Comparison of ENCODE assay signal across 24 cellular contexts in genomic region chr5:142746532-142746931, GRCh38. TPM values are rescaled to one million over a fixed set of nuclear protein-coding genes. Genes with fewer than 3 reads are reported as not detected.
A peak's percentile ranks its signal among the peaks of the same experiment; 100 is the strongest.
DNase-seq lines count a peak whose midpoint lies in the region; ATAC-seq and TF ChIP-seq lines count a peak whose summit lies in the region.
"Had no signal": no experiment of that assay in that cellular context is flagged by ENCODE, and none has a peak within 500 bp of the region (broad histone marks: within the 10 kb centered on the region; RNA-seq: fewer than 3 reads in every experiment).

No MANE protein-coding gene starts in this region.

- H3K36me3 ChIP-seq in heart right ventricle (no peaks in the 10 kb centered on the region), IMR-90 (ENCODE audit: control insufficient read depth, insufficient read depth, low read length) (no peaks in the 10 kb centered on the region), adipocyte (ENCODE audit: control insufficient read depth, insufficient read depth, low read length, severe bottlenecking) (no peaks in the 10 kb centered on the region), mesendoderm (ENCODE audit: control insufficient read depth, insufficient read depth, low read length) (no peaks in the 10 kb centered on the region)
- H3K36me3 ChIP-seq: BLaER1, MG63 had no signal

- BruUV-seq in IMR-90 (replicated peaks; lab: Mats Ljungman, UMichigan), result no TSS peak

- H3K27me3 ChIP-seq in heart right ventricle, result no peaks in the 10 kb centered on the region
- peaks cover 2% of the 10 kb centered on the region; the same call in 1 of the 2 replicates for H3K27me3 ChIP-seq in IMR-90 (ENCODE audit: control insufficient read depth, insufficient read depth, low read length)
- H3K27me3 ChIP-seq in adipocyte (replicated peaks; ENCODE audit: control insufficient read depth, insufficient read depth, low read length), result no peaks in the 10 kb centered on the region
- peaks cover 1% of the 10 kb centered on the region for H3K27me3 ChIP-seq in mesendoderm (ENCODE audit: insufficient read depth, low read length, poor library complexity)
- H3K27me3 ChIP-seq: BLaER1, MG63 had no signal

- H4K20me1 ChIP-seq in IMR-90 (ENCODE audit: insufficient read depth, low read length), result no peaks in the 10 kb centered on the region
- H4K20me1 ChIP-seq: BLaER1 had no signal

- no peak overlapping the region for H4K91ac ChIP-seq in IMR-90 (ENCODE audit: insufficient read depth, low read depth, low read length)

- H3K9me3 ChIP-seq in heart right ventricle, result no peaks in the 10 kb centered on the region
- no peaks in the 10 kb centered on the region for H3K9me3 ChIP-seq in IMR-90 (ENCODE audit: control insufficient read depth, insufficient read depth, low read length)
- H3K9me3 ChIP-seq in adipocyte (ENCODE audit: control insufficient read depth, low read length), result no peaks in the 10 kb centered on the region
- H3K9me3 ChIP-seq: BLaER1, MG63 had no signal

- H3K27ac ChIP-seq in heart right ventricle, result peak overlapping the region in 8 of 10 donors; percentile 17 to 93 (median 36)
- no peak overlapping the region for H3K27ac ChIP-seq in IMR-90 (ENCODE audit: insufficient read depth, low read length)
- H3K27ac ChIP-seq in mesendoderm (ENCODE audit: low read depth, low read length), result no peak overlapping the region
- H3K27ac ChIP-seq: BLaER1, SK-N-MC had no signal

- dilution Hi-C loops in IMR-90 (cut with HindIII; ENCODE audit: low sequenced_read_pairs, unreplicated experiment), result no loop called here

- peaks cover 0 to 3% of the 10 kb centered on the region in 2 donors for H3K27me3 Mint-ChIP-seq in stimulated activated naive B cell treated with anti-CD40 and anti-IgM and Interleukin-4, amounts not matched to agents 10 μg/mL and 1 μg/mL and 100 μg/mL, for 72 hours

- H3K27ac Mint-ChIP-seq in stimulated activated naive B cell treated with anti-CD40 and anti-IgM and Interleukin-4, amounts not matched to agents 10 μg/mL and 1 μg/mL and 100 μg/mL, for 72 hours, result no peak overlapping the region
- H3K27ac Mint-ChIP-seq: CD4-positive, alpha-beta T cell had no signal

- H3K79me1 ChIP-seq in IMR-90 (ENCODE audit: low read depth in 1 of 2, low read length in 2 of 2) (no peaks in the 10 kb centered on the region), mesendoderm (ENCODE audit: low read length) (no peaks in the 10 kb centered on the region)

- H3K18ac ChIP-seq in IMR-90 (ENCODE audit: low read depth, low read length) (no peak overlapping the region), mesendoderm (ENCODE audit: low read length) (no peak overlapping the region)

- H3K9ac ChIP-seq in IMR-90 (ENCODE audit: low read depth, low read length) (no peak overlapping the region), adipocyte (ENCODE audit: low read length) (peak overlapping the region; percentile 17), mesendoderm (ENCODE audit: low read length) (no peak overlapping the region)
- H3K9ac ChIP-seq: BLaER1 had no signal

- intact Hi-C loops in heart right ventricle (cut with DNase I), result loop anchor here in 3 of 10 donors (2.0 to 10.0 kb wide), 2 partner anchors 128 to 134 kb away; no protein-coding TSS in a partner anchor
- intact Hi-C loops in left cardiac atrium (cut with DNase I), result no loop called here
- intact Hi-C loops in IMR-90 (cut with micrococcal nuclease), result no loop called here

- ATAC-seq in heart right ventricle, result no peak
- ATAC-seq in left cardiac atrium, result no peak
- no peak for ATAC-seq in IMR-90 (ENCODE audit: low read depth)
- peak; percentile 56 for ATAC-seq in left lobe of liver
- ATAC-seq in GM21360 (IDR thresholded peaks at IDR 0.05; ENCODE audit: unreplicated experiment), result no peak
- ATAC-seq in stimulated activated naive B cell treated with anti-CD40 and anti-IgM and Interleukin-4, amounts not matched to agents 10 μg/mL and 1 μg/mL and 100 μg/mL, for 72 hours (replicated peaks), result no peak

- H3K9me1 ChIP-seq in IMR-90 (ENCODE audit: insufficient read depth, low read length), result no peaks in the 10 kb centered on the region

- H2AK5ac ChIP-seq in IMR-90 (ENCODE audit: low read depth, low read length) (no peak overlapping the region), mesendoderm (ENCODE audit: low read length) (no peak overlapping the region)

- H4K8ac ChIP-seq in IMR-90 (ENCODE audit: low read depth in 2 of 2, low read length in 2 of 2) (no peak overlapping the region), mesendoderm (ENCODE audit: low read depth, low read length) (no peak overlapping the region)

- H3K36me3 Mint-ChIP-seq in stimulated activated naive B cell treated with anti-CD40 and anti-IgM and Interleukin-4, amounts not matched to agents 10 μg/mL and 1 μg/mL and 100 μg/mL, for 72 hours, result no peaks in the 10 kb centered on the region

- no peak overlapping the region for H2AK9ac ChIP-seq in IMR-90 (replicated peaks; ENCODE audit: low read depth, low read length, poor library complexity)

- no peak overlapping the region for H3K56ac ChIP-seq in IMR-90 (ENCODE audit: extremely low read depth, insufficient read depth, low read length)
- no peak overlapping the region for H3K56ac ChIP-seq in mesendoderm (ENCODE audit: low read length)

- H2BK20ac ChIP-seq in IMR-90 (ENCODE audit: low read depth, low read length), result no peak overlapping the region

- H3K9me3 Mint-ChIP-seq in stimulated activated naive B cell treated with anti-CD40 and anti-IgM and Interleukin-4, amounts not matched to agents 10 μg/mL and 1 μg/mL and 100 μg/mL, for 72 hours, result no peaks in the 10 kb centered on the region
- H3K9me3 Mint-ChIP-seq: CD4-positive, alpha-beta T cell had no signal

- H3K4me3 ChIP-seq in heart right ventricle (no peak overlapping the region), IMR-90 (ENCODE audit: insufficient read depth, low read depth, low read length) (no peak overlapping the region), adipocyte (ENCODE audit: low read length) (no peak overlapping the region), mesendoderm (ENCODE audit: low read length) (no peak overlapping the region)
- H3K4me3 ChIP-seq: BLaER1, MG63, SK-N-MC had no signal

- no peak for TF ChIP-seq RAD21 in IMR-90 (IDR thresholded peaks at IDR 0.05; ENCODE audit: low read length)

- DNase-seq in heart right ventricle (no peak), left cardiac atrium (no peak), IMR-90 (no peak), adipocyte (ENCODE audit: low read depth) (no peak), left lobe of liver (ENCODE audit: low spot score) (peak; percentile 16), mesendoderm (no peak)
- DNase-seq in stimulated activated naive B cell treated with anti-CD40 and anti-IgM and Interleukin-4, amounts not matched to agents 10 μg/mL and 1 μg/mL and 100 μg/mL, for 72 hours, result no peak
- DNase-seq: CD4-positive, alpha-beta T cell; DMS53; H7; KG1; MG63; NCI-H1105 treated with DMSO at 0.1 percent for 48 hours; NCI-H146; NCI-H2029; NCI-H446; NCI-H524 treated with DMSO at 0.1 percent for 48 hours; NCI-H774; RPMI8226; SHP77 treated with DMSO at 0.1 percent for 48 hours had no signal

- no peak for TF ChIP-seq POLR2A in IMR-90 (IDR thresholded peaks at IDR 0.05; ENCODE audit: low read depth, low read length)

- POLR2A ChIA-PET in IMR-90 (lab: Charles Lee; ENCODE audit: unreplicated experiment), result no interaction called here

- peaks cover 4 to 77% (median 54%) of the 10 kb centered on the region in 9 donors for H3K4me1 ChIP-seq in heart right ventricle
- H3K4me1 ChIP-seq in IMR-90 (ENCODE audit: control insufficient read depth, insufficient read depth, low read length), result peaks cover 7% of the 10 kb centered on the region
- peaks cover 59% of the 10 kb centered on the region for H3K4me1 ChIP-seq in adipocyte (ENCODE audit: control insufficient read depth, insufficient read depth, low read length)
- H3K4me1 ChIP-seq in mesendoderm (ENCODE audit: control insufficient read depth, low read depth, low read length), result peaks cover 2% of the 10 kb centered on the region
- H3K4me1 ChIP-seq: BLaER1 had no signal

- no peak overlapping the region for H3K4ac ChIP-seq in IMR-90 (ENCODE audit: low read depth, low read length)
- H3K4ac ChIP-seq in mesendoderm (ENCODE audit: low read depth, low read length), result no peak overlapping the region

- WGBS in heart right ventricle, 2 donors, result 46 to 52% methylated on average over 4 of the region's 4 CpGs
- WGBS in IMR-90 (ENCODE audit: extremely low coverage in 2 of 2, insufficient read length in 1 of 2), 2 experiments, result no CpG with 5 or more reads among the region's 4 CpGs
- WGBS in mesendoderm (ENCODE audit: extremely low coverage, insufficient coverage, low lambda C conversion rate), result no CpG with 5 or more reads among the region's 4 CpGs

- H3K23ac ChIP-seq in IMR-90 (ENCODE audit: low read depth, low read length) (no peak overlapping the region), mesendoderm (ENCODE audit: low read length) (no peak overlapping the region)

- H2AFZ ChIP-seq in IMR-90 (replicated peaks; ENCODE audit: low read length, poor library complexity), result no peak overlapping the region

- H3K4me2 ChIP-seq in IMR-90 (ENCODE audit: low read depth, low read length) (no peak overlapping the region), mesendoderm (ENCODE audit: low read length) (no peak overlapping the region)
- H3K4me2 ChIP-seq: BLaER1 had no signal

- no peak overlapping the region for H4K5ac ChIP-seq in IMR-90 (ENCODE audit: low read depth, low read length)
- no peak overlapping the region for H4K5ac ChIP-seq in mesendoderm (ENCODE audit: low read length)

- H2BK15ac ChIP-seq in IMR-90 (ENCODE audit: low read depth, low read length), result no peak overlapping the region
- no peak overlapping the region for H2BK15ac ChIP-seq in mesendoderm (replicated peaks; ENCODE audit: low read depth)

- H2BK5ac ChIP-seq in IMR-90 (ENCODE audit: low read depth, low read length, poor library complexity, severe bottlenecking), result no peak overlapping the region
- no peak overlapping the region for H2BK5ac ChIP-seq in mesendoderm (ENCODE audit: low read length)

- peaks cover 0 to 1% of the 10 kb centered on the region in 2 donors for H3K4me1 Mint-ChIP-seq in stimulated activated naive B cell treated with anti-CD40 and anti-IgM and Interleukin-4, amounts not matched to agents 10 μg/mL and 1 μg/mL and 100 μg/mL, for 72 hours

- H2BK120ac ChIP-seq in IMR-90 (ENCODE audit: low read depth, low read length), result no peak overlapping the region
- H2BK120ac ChIP-seq in mesendoderm (ENCODE audit: low read depth, low read length), result no peak overlapping the region

- no peak overlapping the region for H3K4me3 Mint-ChIP-seq in stimulated activated naive B cell treated with anti-CD40 and anti-IgM and Interleukin-4, amounts not matched to agents 10 μg/mL and 1 μg/mL and 100 μg/mL, for 72 hours
- H3K4me3 Mint-ChIP-seq: CD4-positive, alpha-beta T cell had no signal

- 0 out of 2 replicates have a peak overlapping the region, but pooled peaks have one; percentile 19 for H3K14ac ChIP-seq in IMR-90 (replicated peaks; ENCODE audit: low read depth, low read length)

- CTCF ChIA-PET in IMR-90 (lab: Yijun Ruan, JAX), result no interaction called here

- in situ Hi-C loops in IMR-90 (cut with MboI; ENCODE audit: low sequenced_read_pairs), result no loop called here

- TF ChIP-seq CTCF in heart right ventricle (IDR thresholded peaks at IDR 0.05) (no peak), IMR-90 (conservative IDR thresholded peaks at IDR 0.05; ENCODE audit: low read depth, low read length) (no peak)

- H3K79me2 ChIP-seq in mesendoderm (ENCODE audit: control insufficient read depth, insufficient read depth, low read length), result no peaks in the 10 kb centered on the region

RNA-seq across cellular contexts. Expression of gene ARHGAP26, which starts 23.6 kb away (rescaled TPM):
- total RNA-seq in heart right ventricle (10 to 100 TPM; 31.7 to 45.8 (median 39.1) TPM), left cardiac atrium (10 to 100 TPM; 29.6 to 50.2 TPM), IMR-90 (2012; rRNA removed) (0.54 and 0.56 TPM in 2 replicates), left lobe of liver (7.4 TPM)
- polyA plus RNA-seq in heart right ventricle (10 to 100 TPM in 1 of 2 donors, 1 to 10 TPM in 1; 7.5 to 17.8 TPM), IMR-90 (2012; rRNA removed) (0.27 and 0.56 TPM in 2 replicates)
- polyA plus RNA-seq in IMR-90 (2012; cell fraction: cytosol; rRNA removed), result 0.06 and 0.13 TPM in 2 replicates
- 0.40 and 2.1 TPM in 2 replicates for polyA plus RNA-seq in IMR-90 (2012; cell fraction: nucleus; rRNA removed; ENCODE audit: low replicate concordance)
- 12.0 TPM for polyA plus RNA-seq in mesendoderm (2013, experiment 1 of 2)
- 11.8 TPM for polyA plus RNA-seq in mesendoderm (2013, experiment 2 of 2)
- total RNA-seq: G401 had no signal

Comparison
In these comparisons a context has a peak if more than half of its experiments do, and no peak if none do; other contexts are left out.
1. H3K27ac ChIP-seq: peak in heart right ventricle (8 of 10); none in IMR-90 (single experiment) and mesendoderm (single experiment).